ENCODE assay signal across 18 cellular contexts in genomic region chr14:98194821-98195220, GRCh38.
A peak's percentile ranks its signal among the peaks of the same experiment; 100 is the strongest.
DNase-seq lines count a peak whose midpoint lies in the region; ATAC-seq and TF ChIP-seq lines count a peak whose summit lies in the region.
"Had no signal": no experiment of that assay in that cellular context is flagged by ENCODE, and none has a peak within 500 bp of the region (broad histone marks: within the 10 kb centered on the region; RNA-seq: fewer than 3 reads in every experiment).

No MANE protein-coding gene starts in this region.

- H2AK5ac ChIP-seq in neuronal stem cell (ENCODE audit: low read depth, low read length): no peak overlapping the region

- H3K4me3 ChIP-seq in DND-41 (ENCODE audit: low read depth in 1 of 2, low read length in 2 of 2) (no peak overlapping the region), neuronal stem cell (ENCODE audit: low read length in 2 of 2) (no peak overlapping the region)
- H3K4me3 ChIP-seq: K562 had no signal

- H3K14ac ChIP-seq in neuronal stem cell (ENCODE audit: low read length): no peak overlapping the region

- peaks cover 100% of the 10 kb centered on the region for H3K4me1 ChIP-seq in DND-41 (ENCODE audit: insufficient read depth, low read length)
- H3K4me1 ChIP-seq in neuronal stem cell (ENCODE audit: control insufficient read depth in 2 of 2, insufficient read depth in 1 of 2, low read depth in 1 of 2, low read length in 2 of 2): peaks cover 0 to 5% of the 10 kb centered on the region in 2 donors

- H3K9me3 ChIP-seq in DND-41 (ENCODE audit: insufficient read depth, low read length, severe bottlenecking): no peaks in the 10 kb centered on the region
- H3K9me3 ChIP-seq in neuronal stem cell (replicated peaks in 1 of 2; ENCODE audit: control insufficient read depth in 2 of 2, insufficient read depth in 1 of 2, low read depth in 1 of 2, low read length in 2 of 2): no peaks in the 10 kb centered on the region

- H3K79me1 ChIP-seq in neuronal stem cell (ENCODE audit: low read depth, low read length): no peaks in the 10 kb centered on the region

- H3K23ac ChIP-seq in neuronal stem cell (ENCODE audit: low read depth, low read length, poor library complexity): no peak overlapping the region

- H3K27ac Mint-ChIP-seq in activated naive CD4-positive, alpha-beta T cell treated with anti-CD3 and anti-CD28 coated beads for 36 hours: peak overlapping the region; percentile 96
- peak overlapping the region; percentile 82 for H3K27ac Mint-ChIP-seq in activated naive CD8-positive, alpha-beta T cell treated with anti-CD3 and anti-CD28 coated beads for 36 hours

- intact Hi-C loops in activated naive CD4-positive, alpha-beta T cell treated with anti-CD3 and anti-CD28 coated beads for 36 hours (cut with micrococcal nuclease): loop anchor here (1.0 to 5.0 kb wide), 3 partner anchors 13 to 1072 kb away; no protein-coding TSS in a partner anchor

- peaks cover 93% of the 10 kb centered on the region for H3K4me1 Mint-ChIP-seq in activated naive CD4-positive, alpha-beta T cell treated with anti-CD3 and anti-CD28 coated beads for 36 hours (ENCODE audit: low read depth)
- H3K4me1 Mint-ChIP-seq in activated naive CD8-positive, alpha-beta T cell treated with anti-CD3 and anti-CD28 coated beads for 36 hours: peaks cover 90% of the 10 kb centered on the region

- H3K18ac ChIP-seq in neuronal stem cell (ENCODE audit: low read length): peak overlapping the region; percentile 44

- peak overlapping the region; percentile 93 for H2BK120ac ChIP-seq in neuronal stem cell (ENCODE audit: low read depth, low read length)

- H3K27me3 ChIP-seq in DND-41 (ENCODE audit: insufficient read depth, low read length, poor library complexity) (no peaks in the 10 kb centered on the region), neuronal stem cell (ENCODE audit: control insufficient read depth in 3 of 3, insufficient read depth in 3 of 3, low read depth in 1 of 3, low read length in 3 of 3) (no peaks in the 10 kb centered on the region)

- H3K79me2 ChIP-seq in DND-41 (ENCODE audit: insufficient read depth, low read length): peaks cover 44% of the 10 kb centered on the region

- H3K27ac ChIP-seq in DND-41 (ENCODE audit: low read length) (peak overlapping the region; percentile 99), neuronal stem cell (replicated peaks; ENCODE audit: low read length) (no peak overlapping the region)

- H4K91ac ChIP-seq in neuronal stem cell (ENCODE audit: low read depth, low read length, poor library complexity): no peak overlapping the region

- H4K20me1 ChIP-seq in DND-41 (ENCODE audit: insufficient read depth, low read length): no peaks in the 10 kb centered on the region

- DNase-seq in activated naive CD4-positive, alpha-beta T cell treated with anti-CD3 and anti-CD28 coated beads for 36 hours: no peak
- DNase-seq in activated naive CD4-positive, alpha-beta T cell treated with Interleukin-2 at 50 U/mL for 16 hours: no peak
- DNase-seq in DND-41 (peak; percentile 47), neuronal stem cell (ENCODE audit: low spot score) (no peak), NCI-H345 (lab: John Stamatoyannopoulos, UW) (no peak)
- no peak for DNase-seq in activated naive CD8-positive, alpha-beta T cell treated with anti-CD3 and anti-CD28 coated beads for 36 hours
- DNase-seq: ACHN, DMS79, HCEC 1CT, NCI-H1417 treated with DMSO at 0.1 percent for 48 hours, NCI-H2029, NCI-H2171, NCI-H748 treated with DMSO at 0.1 percent for 48 hours, OCI-M1, RPMI8226, SIG-M5 had no signal

- no peaks in the 10 kb centered on the region for H3K9me3 Mint-ChIP-seq in activated naive CD4-positive, alpha-beta T cell treated with anti-CD3 and anti-CD28 coated beads for 36 hours
- peaks cover 3% of the 10 kb centered on the region for H3K9me3 Mint-ChIP-seq in activated naive CD8-positive, alpha-beta T cell treated with anti-CD3 and anti-CD28 coated beads for 36 hours

- H3K4me3 Mint-ChIP-seq in activated naive CD4-positive, alpha-beta T cell treated with anti-CD3 and anti-CD28 coated beads for 36 hours: no peak overlapping the region
- no peak overlapping the region for H3K4me3 Mint-ChIP-seq in activated naive CD8-positive, alpha-beta T cell treated with anti-CD3 and anti-CD28 coated beads for 36 hours

- H3K36me3 ChIP-seq in DND-41 (ENCODE audit: insufficient read depth, low read length): no peaks in the 10 kb centered on the region
- no peaks in the 10 kb centered on the region for H3K36me3 ChIP-seq in neuronal stem cell (replicated peaks in 1 of 2; ENCODE audit: control insufficient read depth in 2 of 2, insufficient read depth in 2 of 2, low read length in 2 of 2)

- H3K36me3 Mint-ChIP-seq in activated naive CD4-positive, alpha-beta T cell treated with anti-CD3 and anti-CD28 coated beads for 36 hours (ENCODE audit: low read depth): peaks cover 3% of the 10 kb centered on the region
- peaks cover 18% of the 10 kb centered on the region for H3K36me3 Mint-ChIP-seq in activated naive CD8-positive, alpha-beta T cell treated with anti-CD3 and anti-CD28 coated beads for 36 hours

- CTCF ChIA-PET in activated naive CD4-positive, alpha-beta T cell treated with anti-CD3 and anti-CD28 coated beads for 36 hours (lab: Charles Lee): interaction anchor here (0.6 to 2.8 kb wide), 10 partner anchors 8 to 832 kb away, joined by 3 to 13 read pairs (median 4); no protein-coding TSS in a partner anchor

- peak overlapping the region; percentile 76 for H2BK12ac ChIP-seq in neuronal stem cell (ENCODE audit: low read length)

- no peak overlapping the region for H2BK5ac ChIP-seq in neuronal stem cell (ENCODE audit: low read length)

- H3K9ac ChIP-seq in DND-41 (ENCODE audit: low read depth, low read length) (peak overlapping the region; percentile 70), neuronal stem cell (ENCODE audit: low read depth, low read length, poor library complexity) (no peak overlapping the region)

- H4K8ac ChIP-seq in neuronal stem cell (ENCODE audit: low read depth, low read length): no peak overlapping the region

- H3K4me2 ChIP-seq in DND-41 (ENCODE audit: insufficient read depth, low read length) (no peak overlapping the region), neuronal stem cell (ENCODE audit: insufficient read depth, low read length, poor library complexity, severe bottlenecking) (no peak overlapping the region)

- TF ChIP-seq CTCF in DND-41 (IDR thresholded peaks at IDR 0.05; ENCODE audit: borderline replicate concordance, extremely low read depth, low read length, poor library complexity, severe bottlenecking): no peak

- no peak overlapping the region for H3K4ac ChIP-seq in neuronal stem cell (ENCODE audit: low read length)

- no CpG with 5 or more reads among the region's 2 CpGs for WGBS in neuronal stem cell (ENCODE audit: extremely low coverage in 2 of 2, insufficient read length in 2 of 2, insufficient replicate concordance in 1 of 2), 2 donors

- H3K27me3 Mint-ChIP-seq in activated naive CD4-positive, alpha-beta T cell treated with anti-CD3 and anti-CD28 coated beads for 36 hours (ENCODE audit: low read depth): no peaks in the 10 kb centered on the region
- no peaks in the 10 kb centered on the region for H3K27me3 Mint-ChIP-seq in activated naive CD8-positive, alpha-beta T cell treated with anti-CD3 and anti-CD28 coated beads for 36 hours

- no peak overlapping the region for H2BK15ac ChIP-seq in neuronal stem cell (ENCODE audit: low read length)

- H2AFZ ChIP-seq in DND-41 (ENCODE audit: low read depth, low read length) (0 out of 2 replicates have a peak overlapping the region, but pooled peaks have one; percentile 0), neuronal stem cell (ENCODE audit: low read length) (no peak overlapping the region)

- ATAC-seq in DND-41 (ENCODE audit: insufficient read depth, low read depth): no peak
- no peak for ATAC-seq in GM18867 (IDR thresholded peaks at IDR 0.05; ENCODE audit: unreplicated experiment)
- ATAC-seq: K562 had no signal
